In genomic region chr1:86184401-86184800, GRCh38 we compare ENCODE assay signal across 28 cellular contexts. TPM values are rescaled to one million over a fixed set of nuclear protein-coding genes. Genes with fewer than 3 reads are reported as not detected.
"Had no signal": no experiment of that assay in that cellular context is flagged by ENCODE, and none has a peak within 500 bp of the region (broad histone marks: within the 10 kb centered on the region; RNA-seq: fewer than 3 reads in every experiment).

No MANE protein-coding gene starts in this region.

- DNase-seq: activated CD4-positive, alpha-beta memory T cell treated with anti-CD3 and anti-CD28 coated beads, Interleukin-2, amount 10 ng/mL, durations not matched to agents 7 days and 5 days; activated CD4-positive, alpha-beta T cell treated with anti-CD3 and anti-CD28 coated beads for 1 hour; activated CD4-positive, alpha-beta T cell treated with anti-CD3 and anti-CD28 coated beads for 4 hours; activated CD4-positive, alpha-beta T cell treated with anti-CD3 and anti-CD28 coated beads, Interleukin-2, amount 10 ng/mL, durations not matched to agents 7 days and 5 days; activated CD4-positive, alpha-beta T cell treated with anti-CD3 and anti-CD28 coated beads, Interleukin-2, amount 50 U/mL, for 4 hours; activated CD8-positive, alpha-beta memory T cell treated with anti-CD3 and anti-CD28 coated beads, Interleukin-2, amount 50 U/mL, for 48 hours; activated gamma-delta T cell; activated naive CD4-positive, alpha-beta T cell; activated naive CD4-positive, alpha-beta T cell treated with anti-CD3 and anti-CD28 coated beads, Interleukin-2, amount 10 ng/mL, durations not matched to agents 7 days and 5 days; activated naive CD8-positive, alpha-beta T cell treated with anti-CD3 and anti-CD28 coated beads, Interleukin-2, amount 10 ng/mL, durations not matched to agents 7 days and 5 days; activated T-cell treated with anti-CD3 and anti-CD28 coated beads for 4 hours; activated T-cell treated with anti-CD3 and anti-CD28 coated beads, Interleukin-2, amount 50 U/mL, for 24 hours; activated T-cell treated with anti-CD3 and anti-CD28 coated beads, Interleukin-2, amount 50 U/mL, for 72 hours; dorsolateral prefrontal cortex; effector memory CD4-positive, alpha-beta T cell; endodermal cell; foreskin fibroblast; head of caudate nucleus; T-helper 2 cell had no signal

- H3K4me3 ChIP-seq: ascending aorta, breast epithelium, cardiac muscle cell, coronary artery, dorsolateral prefrontal cortex had no signal

- H3K27ac ChIP-seq: ascending aorta, breast epithelium, cardiac muscle cell, coronary artery, dorsolateral prefrontal cortex, VCaP had no signal

- H3K36me3 ChIP-seq: ascending aorta, breast epithelium, cardiac muscle cell had no signal

- ATAC-seq: activated naive CD4-positive, alpha-beta T cell treated with anti-CD3 and anti-CD28 coated beads, Interleukin-2, amount 50 U/mL, for 72 hours; activated T-cell treated with anti-CD3 and anti-CD28 coated beads, Interleukin-2, amount 50 U/mL, for 72 hours; esophagus mucosa; WTC11 had no signal

- FAIRE-seq: frontal cortex had no signal

- H3K27me3 ChIP-seq: ascending aorta, breast epithelium, cardiac muscle cell had no signal

- H3K4me1 ChIP-seq: ascending aorta, breast epithelium had no signal

- H3K9me3 ChIP-seq: ascending aorta, breast epithelium had no signal

RNA-seq across cellular contexts. Expression of gene COL24A1, which starts 27.8 kb away (rescaled TPM):
- total RNA-seq: activated CD4-positive, alpha-beta memory T cell treated with anti-CD3 and anti-CD28 coated beads, Interleukin-2, amount 10 ng/mL, durations not matched to agents 7 days and 5 days; activated CD4-positive, alpha-beta T cell treated with anti-CD3 and anti-CD28 coated beads, Interleukin-2, amount 10 ng/mL, durations not matched to agents 7 days and 5 days; activated naive CD4-positive, alpha-beta T cell treated with anti-CD3 and anti-CD28 coated beads, Interleukin-2, amount 50 U/mL, for 72 hours; activated naive CD8-positive, alpha-beta T cell treated with anti-CD3 and anti-CD28 coated beads, Interleukin-2, amount 10 ng/mL, durations not matched to agents 7 days and 5 days; esophagus mucosa had no signal
